Comparison of ENCODE assay signal across 1 cellular context in the genomic region with DNA sequence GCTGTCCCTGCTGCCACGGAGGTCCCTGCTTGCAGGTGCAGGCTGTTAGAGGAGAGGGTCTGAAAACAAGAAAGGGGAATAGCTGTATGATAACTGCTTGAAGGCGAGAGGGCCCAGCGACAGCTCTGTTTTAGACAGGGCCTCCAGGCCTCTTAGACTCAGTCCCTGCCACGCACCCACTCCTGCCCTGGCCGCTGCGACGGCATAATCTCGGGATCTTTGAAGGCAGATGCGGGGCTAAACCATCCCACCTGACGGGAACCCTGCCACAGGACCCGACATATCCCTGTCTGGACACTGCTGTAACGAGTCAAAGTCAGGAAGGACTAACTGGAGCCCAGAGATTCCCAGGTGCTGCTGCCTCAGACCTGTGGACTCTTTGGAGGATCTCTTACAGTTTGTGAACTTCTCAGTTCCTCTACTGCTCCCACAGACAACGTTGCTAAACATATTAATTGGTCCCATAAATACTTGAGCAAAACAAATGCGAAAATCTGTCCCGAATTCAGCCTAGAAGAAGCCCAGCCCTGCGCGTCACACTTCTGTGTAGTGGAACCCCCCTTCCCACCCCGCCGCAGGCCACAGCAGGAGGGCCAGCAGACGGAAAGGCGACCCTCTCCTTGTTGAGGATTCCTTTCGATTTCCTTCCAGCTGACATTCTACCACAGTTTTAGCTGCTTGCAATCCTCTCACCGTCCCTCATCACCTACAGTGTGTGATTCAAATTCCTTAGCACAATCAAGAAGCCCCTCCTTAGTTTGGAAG.
TF ChIP-seq lines count a peak whose summit lies in the region.

No MANE protein-coding gene starts in this region.

TF ChIP-seq in HEK293T, 16 proteins besides CTCF, POLR2A, EP300 and RAD21 (continued from another document):
- TF ChIP-seq PKNOX1 (IDR thresholded peaks at IDR 0.05), result no peak
- no peak for TF ChIP-seq FOXK2 (IDR thresholded peaks at IDR 0.05)
